Comparison of ENCODE assay signal across 24 cellular contexts in genomic region chr5:39452846-39453245, GRCh38. TPM values are rescaled to one million over a fixed set of nuclear protein-coding genes. Genes with fewer than 3 reads are reported as not detected.
DNase-seq lines count a peak whose midpoint lies in the region; ATAC-seq, FAIRE-seq and TF ChIP-seq lines count a peak whose summit lies in the region.
"Had no signal": no experiment of that assay in that cellular context is flagged by ENCODE, and none has a peak within 500 bp of the region (broad histone marks: within the 10 kb centered on the region; RNA-seq: fewer than 3 reads in every experiment).

No MANE protein-coding gene starts in this region.

- DNase-seq in AG08395 (ENCODE audit: low spot score) (peak; percentile 18), SK-MEL-5 (ENCODE audit: low read depth, low spot score) (peak; percentile 37), fibroblast of gingiva (ENCODE audit: low read depth) (peak; percentile 14), pancreas (no peak), H7 (no peak), NCI-H2029 treated with DMSO at 0.1 percent for 48 hours (lab: John Stamatoyannopoulos, UW) (no peak)
- DNase-seq in activated CD8-positive, alpha-beta memory T cell treated with anti-CD3 and anti-CD28 coated beads for 24 hours = no peak
- DNase-seq: activated CD4-positive, alpha-beta T cell treated with anti-CD3 and anti-CD28 coated beads, Interleukin-2, amount 50 U/mL, for 4 hours; activated effector memory CD4-positive, alpha-beta T cell treated with Interleukin-2 at 50 U/mL for 16 hours; activated naive CD8-positive, alpha-beta T cell treated with anti-CD3 and anti-CD28 coated beads, Interleukin-2, amount 50 U/mL, for 24 hours; H9; left cardiac atrium; NCI-H1694; NCI-H526 treated with DMSO at 0.1 percent for 48 hours; RPMI8226; SK-N-SH; stomach; transverse colon had no signal

- intact Hi-C loops in pancreas (cut with DNase I) = no loop called here

- peak overlapping the region in 1 of 4 donors; percentile 18 for H3K27ac ChIP-seq in pancreas
- H3K27ac ChIP-seq: cardiac muscle cell, KMS-11, neutrophil, stomach, transverse colon had no signal

- peak; percentile 32 for FAIRE-seq in pancreas (lab: Jason Lieb, UNC)

- no peaks in the 10 kb centered on the region for H3K4me1 ChIP-seq in pancreas
- H3K4me1 ChIP-seq: stomach had no signal

- H3K36me3 ChIP-seq in pancreas = no peaks in the 10 kb centered on the region
- H3K36me3 ChIP-seq in H7 (replicated peaks; ENCODE audit: control insufficient read depth, insufficient read depth, low read length) = no peaks in the 10 kb centered on the region
- H3K36me3 ChIP-seq: cardiac muscle cell, neutrophil, stomach, transverse colon had no signal

- ATAC-seq in pancreas (no peak), HG03442 (IDR thresholded peaks at IDR 0.05; ENCODE audit: unreplicated experiment) (no peak)
- ATAC-seq: activated naive CD8-positive, alpha-beta T cell treated with anti-CD3 and anti-CD28 coated beads, Interleukin-2, amount 50 U/mL, for 24 hours; left cardiac atrium; WTC11 had no signal

- 27 to 42% methylated on average over 2 of the region's 2 CpGs for WGBS in pancreas, 2 donors

- no peaks in the 10 kb centered on the region for H3K27me3 ChIP-seq in pancreas
- H3K27me3 ChIP-seq in H7 (ENCODE audit: control insufficient read depth, insufficient read depth, low read length) = no peaks in the 10 kb centered on the region
- H3K27me3 ChIP-seq: cardiac muscle cell, neutrophil, stomach, transverse colon had no signal

- H3K9me3 ChIP-seq in pancreas = no peaks in the 10 kb centered on the region
- H3K9me3 ChIP-seq: neutrophil, SK-N-SH, stomach, transverse colon had no signal

- TF ChIP-seq CTCF in pancreas (IDR thresholded peaks at IDR 0.05) = no peak

- H3K4me3 ChIP-seq in pancreas (no peak overlapping the region), H7 (ENCODE audit: insufficient read depth, low read depth, low read length) (no peak overlapping the region)
- H3K4me3 ChIP-seq: cardiac muscle cell, stomach, transverse colon had no signal

- in situ Hi-C loops in SK-MEL-5 (cut with HindIII; ENCODE audit: low pct_unique_long_range_greater_than_20kb, low sequenced_read_pairs) = no loop called here

RNA-seq across cellular contexts. Expression of gene DAB2, which starts 28.1 kb away (rescaled TPM):
- 221 and 253 TPM in 2 replicates for total RNA-seq in SK-MEL-5 (2014; rRNA removed; shearing (Covaris generic))
- polyA plus RNA-seq in SK-MEL-5 (2015; cell fraction: cytosol; rRNA removed) = 282 and 344 TPM in 2 replicates
- 546 and 630 TPM in 2 replicates for polyA plus RNA-seq in SK-MEL-5 (2015; cell fraction: nucleus; rRNA removed)
- total RNA-seq in pancreas = 10 to 100 TPM; 18.6 to 53.3 (median 29.6) TPM
- polyA plus RNA-seq in pancreas = 10 to 100 TPM; 12.0 to 28.4 TPM
- 2.7 and 3.7 TPM in 2 replicates for total RNA-seq in H7 (2014; rRNA removed; shearing (Covaris generic))
- total RNA-seq: G401 had no signal

Comparison
In these comparisons a context has a peak if more than half of its experiments do, and no peak if none do; other contexts are left out.
1. DNase-seq: peak in AG08395 (single experiment), SK-MEL-5 (single experiment) and fibroblast of gingiva (single experiment); none in pancreas (0 of 6), activated CD8-positive, alpha-beta memory T cell treated with anti-CD3 and anti-CD28 coated beads for 24 hours (single experiment), H7 (single experiment) and NCI-H2029 treated with DMSO at 0.1 percent for 48 hours (single experiment).